In the genomic region with DNA sequence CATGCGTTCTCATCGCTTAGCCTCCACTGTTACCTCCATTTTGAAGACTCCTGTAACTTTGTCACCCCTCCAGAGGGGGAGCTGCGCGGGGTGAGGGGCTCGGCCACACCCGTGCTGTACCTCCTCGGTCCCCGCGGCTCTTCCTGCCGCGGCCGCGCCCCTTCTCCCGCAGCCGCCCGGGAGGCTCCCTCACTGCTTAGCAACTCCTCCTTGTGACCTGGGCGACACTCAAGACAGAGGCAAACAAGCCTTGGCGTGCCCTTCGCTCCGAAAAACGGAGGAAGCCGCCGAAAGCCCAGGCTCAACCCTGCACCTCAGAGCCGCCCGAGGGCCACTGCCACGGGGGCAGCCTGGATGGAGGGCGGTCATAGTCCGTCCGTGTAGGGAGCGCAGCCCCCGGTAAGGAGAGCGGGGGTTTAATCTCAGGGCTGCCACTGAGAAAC, we compare ENCODE assay signal across 23 cellular contexts.
A peak's percentile ranks its signal among the peaks of the same experiment; 100 is the strongest.
DNase-seq lines count a peak whose midpoint lies in the region; ATAC-seq, FAIRE-seq and TF ChIP-seq lines count a peak whose summit lies in the region.
"Had no signal": no experiment of that assay in that cellular context is flagged by ENCODE, and none has a peak within 500 bp of the region (broad histone marks: within the 10 kb centered on the region; RNA-seq: fewer than 3 reads in every experiment).

No MANE protein-coding gene starts in this region.

- peak overlapping the region in 1 of 2 experiments; percentile 55; a peak in 1 of 5 replicates for H3K4me3 Mint-ChIP-seq in H9
- H3K4me3 Mint-ChIP-seq: central memory CD8-positive, alpha-beta T cell had no signal

- TF ChIP-seq POLR2A in prostate gland (IDR thresholded peaks at IDR 0.05), result peak; percentile 14
- TF ChIP-seq POLR2A in gastroesophageal sphincter (IDR thresholded peaks at IDR 0.05), result no peak

- peak overlapping the region; percentile 43; the same call in 1 of the 2 replicates for H3K14ac ChIP-seq in H9 (ENCODE audit: insufficient read depth, low read length)

- H3K4me3 ChIP-seq in bronchial epithelial cell (ENCODE audit: low read depth, low read length) (peak overlapping the region; percentile 23), prostate gland (no peak overlapping the region), gastroesophageal sphincter (no peak overlapping the region)
- H3K4me3 ChIP-seq: BLaER1 had no signal

- no peak overlapping the region for H4K5ac ChIP-seq in H9 (ENCODE audit: insufficient read length, low read depth, low read length)

- H3K9ac ChIP-seq in H9 (ENCODE audit: extremely low read depth, insufficient read length, low read length), result no peak overlapping the region
- H3K9ac ChIP-seq: BLaER1 had no signal

- TF ChIP-seq CTCF in H9 (conservative IDR thresholded peaks at IDR 0.05) (peak; percentile 26; the same call in 1 of the 3 replicates), bronchial epithelial cell (IDR thresholded peaks at IDR 0.05; ENCODE audit: insufficient read depth, low read length, severe bottlenecking) (no peak), prostate gland (IDR thresholded peaks at IDR 0.05) (no peak), gastroesophageal sphincter (IDR thresholded peaks at IDR 0.05) (no peak)

- intact Hi-C loops in prostate gland (cut with DNase I), result no loop called here

- H4K20me1 ChIP-seq in H9 (ENCODE audit: control insufficient read depth, insufficient read depth, insufficient read length), result no peaks in the 10 kb centered on the region
- H4K20me1 ChIP-seq: BLaER1 had no signal

- H2BK5ac ChIP-seq in H9 (ENCODE audit: insufficient read length, low read length), result no peak overlapping the region

- H4K8ac ChIP-seq in H9 (replicated peaks; ENCODE audit: insufficient read length, low read depth, low read length), result no peak overlapping the region

- ATAC-seq in GM19452 (IDR thresholded peaks at IDR 0.05; ENCODE audit: unreplicated experiment) (no peak), gastroesophageal sphincter (no peak)
- ATAC-seq: activated naive CD4-positive, alpha-beta T cell treated with anti-CD3 and anti-CD28 coated beads, Interleukin-2, amount 50 U/mL, for 72 hours had no signal

- H2BK120ac ChIP-seq in H9 (ENCODE audit: low read depth, low read length, poor library complexity, severe bottlenecking), result no peak overlapping the region

- no peak overlapping the region for H3K23ac ChIP-seq in H9 (ENCODE audit: insufficient read length, low read depth, low read length)

- peaks cover 18% of the 10 kb centered on the region for H3K27me3 Mint-ChIP-seq in H9 (ENCODE audit: low read depth)
- H3K27me3 Mint-ChIP-seq: central memory CD8-positive, alpha-beta T cell; T-cell had no signal

- H2BK15ac ChIP-seq in H9 (ENCODE audit: low read depth, low read length), result no peak overlapping the region

- H3T11ph ChIP-seq in H9 (ENCODE audit: low read length), result no peak overlapping the region

- H3K27ac Mint-ChIP-seq in H9, result no peak overlapping the region
- H3K27ac Mint-ChIP-seq: T-cell had no signal

- no peaks in the 10 kb centered on the region for H3K23me2 ChIP-seq in H9 (ENCODE audit: insufficient read length, low read depth, low read length, poor library complexity, severe bottlenecking)

- H3K36me3 ChIP-seq in bronchial epithelial cell (ENCODE audit: control insufficient read depth, insufficient read depth, low read length) (no peaks in the 10 kb centered on the region), prostate gland (no peaks in the 10 kb centered on the region), gastroesophageal sphincter (no peaks in the 10 kb centered on the region)
- H3K36me3 ChIP-seq: BLaER1 had no signal

- H3K4ac ChIP-seq in H9 (ENCODE audit: low read depth, low read length), result no peak overlapping the region

- H2AFZ ChIP-seq in H9 (ENCODE audit: low read length), result no peak overlapping the region

- no peak overlapping the region for H3K18ac ChIP-seq in H9 (ENCODE audit: insufficient read length, low read depth, low read length)

- no peak overlapping the region for H4K91ac ChIP-seq in H9 (ENCODE audit: insufficient read length, low read depth, low read length)

- peaks cover 6 to 15% of the 10 kb centered on the region in 2 experiments; a peak in 2 of 4 replicates for H3K4me1 Mint-ChIP-seq in H9
- H3K4me1 Mint-ChIP-seq: central memory CD8-positive, alpha-beta T cell had no signal

- H2BK20ac ChIP-seq in H9 (ENCODE audit: low read depth, low read length, poor library complexity, severe bottlenecking), result no peak overlapping the region

- peak; percentile 63 for DNase-seq in H9
- DNase-seq in bronchial epithelial cell (ENCODE audit: low read depth), result peak; percentile 47
- peak; percentile 48 for DNase-seq in iPS-NIHi7 (ENCODE audit: extremely low spot score)
- peak; percentile 28 for DNase-seq in prostate gland (ENCODE audit: low spot score)
- no peak for DNase-seq in effector CD4-positive, alpha-beta T cell
- no peak for DNase-seq in GF-D8 (lab: John Stamatoyannopoulos, UW)
- DNase-seq: activated CD4-positive, CD25-positive, alpha-beta regulatory T cell; activated CD8-positive, alpha-beta memory T cell treated with anti-CD3 and anti-CD28 coated beads, Interleukin-2, amount 50 U/mL, for 4 hours; DMS79; erythroblast; head of caudate nucleus; Karpas-422; NCI-H146; NCI-H524; substantia nigra; T-cell had no signal

- peak overlapping the region; percentile 27 for H3K4me2 ChIP-seq in H9 (ENCODE audit: insufficient read depth, insufficient read length, low read length)
- H3K4me2 ChIP-seq: BLaER1 had no signal

- H3K79me2 ChIP-seq in H9 (ENCODE audit: insufficient read depth, low read length), result no peaks in the 10 kb centered on the region

- H3K27ac ChIP-seq in H9 (ENCODE audit: insufficient read length, low read depth, low read length), result no peak overlapping the region
- no peak overlapping the region for H3K27ac ChIP-seq in prostate gland
- no peak overlapping the region for H3K27ac ChIP-seq in gastroesophageal sphincter
- H3K27ac ChIP-seq: BLaER1, HL-60 had no signal

- H3K9me3 ChIP-seq in H9 (ENCODE audit: control insufficient read depth, low read depth, low read length) (no peaks in the 10 kb centered on the region), prostate gland (no peaks in the 10 kb centered on the region), gastroesophageal sphincter (no peaks in the 10 kb centered on the region)
- H3K9me3 ChIP-seq: BLaER1 had no signal

- H3K9me3 Mint-ChIP-seq in H9, result no peaks in the 10 kb centered on the region
- H3K9me3 Mint-ChIP-seq: central memory CD8-positive, alpha-beta T cell had no signal

- TF ChIP-seq EP300 in gastroesophageal sphincter (IDR thresholded peaks at IDR 0.05), result no peak

- FAIRE-seq in bronchial epithelial cell (lab: Jason Lieb, UNC), result no peak
- FAIRE-seq: RCC 7860 had no signal

- H2BK12ac ChIP-seq in H9 (ENCODE audit: insufficient read length, low read depth, low read length), result no peak overlapping the region

- H3K79me1 ChIP-seq in H9 (ENCODE audit: insufficient read depth, low read depth, low read length, poor library complexity, severe bottlenecking), result no peaks in the 10 kb centered on the region

- no CpG with 5 or more reads among the region's 32 CpGs for WGBS in H9 (ENCODE audit: extremely low coverage, insufficient read length, low lambda C conversion rate)
- WGBS in prostate gland, result 25% methylated on average over 32 of the region's 32 CpGs
- 28 to 60% methylated on average over 2 to 10 of the region's 32 CpGs for WGBS in gastroesophageal sphincter (ENCODE audit: low coverage in 1 of 2), 2 donors

- no peak overlapping the region for H3K56ac ChIP-seq in H9 (ENCODE audit: insufficient read length, low read depth, low read length)

- no peaks in the 10 kb centered on the region for H3K36me3 Mint-ChIP-seq in H9 (ENCODE audit: insufficient read depth in 1 of 3, low read depth in 3 of 3)
- H3K36me3 Mint-ChIP-seq: T-cell had no signal

- H2AK5ac ChIP-seq in H9 (ENCODE audit: insufficient read length, low read length), result no peak overlapping the region

- H3K27me3 ChIP-seq in H9 (ENCODE audit: insufficient read depth, low read length), result no peaks in the 10 kb centered on the region
- H3K27me3 ChIP-seq in bronchial epithelial cell (ENCODE audit: control insufficient read depth, insufficient read depth, low read length), result no peaks in the 10 kb centered on the region
- no peaks in the 10 kb centered on the region for H3K27me3 ChIP-seq in prostate gland (replicated peaks; ENCODE audit: insufficient read depth)
- peaks cover 10% of the 10 kb centered on the region for H3K27me3 ChIP-seq in gastroesophageal sphincter
- H3K27me3 ChIP-seq: BLaER1 had no signal

- H3K4me1 ChIP-seq in H9 (ENCODE audit: insufficient read depth, low read length) (no peaks in the 10 kb centered on the region; the same call in 1 of the 2 replicates), prostate gland (replicated peaks) (no peaks in the 10 kb centered on the region), gastroesophageal sphincter (peaks cover 0 to 7% (median 0%) of the 10 kb centered on the region in 3 donors)
- H3K4me1 ChIP-seq: BLaER1 had no signal

Comparison
In these comparisons a context has a peak if more than half of its experiments do, and no peak if none do; other contexts are left out.
1. DNase-seq: peak in H9 (single experiment), bronchial epithelial cell (single experiment), iPS-NIHi7 (single experiment) and prostate gland (single experiment); none in effector CD4-positive, alpha-beta T cell (single experiment) and GF-D8 (single experiment).